In genomic region chr5:56977034-56977433, GRCh38 we compare ENCODE assay signal across 9 cellular contexts.
"Had no signal": no experiment of that assay in that cellular context is flagged by ENCODE, and none has a peak within 500 bp of the region (broad histone marks: within the 10 kb centered on the region; RNA-seq: fewer than 3 reads in every experiment).

No MANE protein-coding gene starts in this region.

- H3K27ac ChIP-seq: GM23248, HL-60 had no signal

- H3K27ac Mint-ChIP-seq: HFFc6, IgD-negative memory B cell had no signal

- H3K9me3 Mint-ChIP-seq: HFFc6, IgD-negative memory B cell had no signal

- DNase-seq: GM23248, GOT3, H7, HFFc6, KBM-7 had no signal

- H3K4me3 Mint-ChIP-seq: HFFc6, IgD-negative memory B cell had no signal

- H3K4me3 ChIP-seq: GM23248, HAP-1 had no signal

- H3K9me3 ChIP-seq: HAP-1 had no signal

- H3K36me3 ChIP-seq: HAP-1 had no signal

- H2AFZ ChIP-seq: GM23248 had no signal

- ATAC-seq: HCT116 had no signal

- H3K9ac ChIP-seq: GM23248 had no signal
